In genomic region chr2:36414307-36414706, GRCh38 we compare ENCODE assay signal across 13 cellular contexts.
"Had no signal": no experiment of that assay in that cellular context is flagged by ENCODE, and none has a peak within 500 bp of the region (broad histone marks: within the 10 kb centered on the region; RNA-seq: fewer than 3 reads in every experiment).

No MANE protein-coding gene starts in this region.

- H3K36me3 ChIP-seq: gastroesophageal sphincter, suprapubic skin had no signal

- H3K4me1 Mint-ChIP-seq: activated naive CD4-positive, alpha-beta T cell treated with anti-CD3 and anti-CD28 coated beads, Interleukin-2, amount 50 U/mL, for 24 hours had no signal

- ATAC-seq: gastroesophageal sphincter, left ventricle myocardium superior had no signal

- FAIRE-seq: kidney had no signal

- H3K27ac Mint-ChIP-seq: activated naive CD4-positive, alpha-beta T cell treated with anti-CD3 and anti-CD28 coated beads, Interleukin-2, amount 50 U/mL, for 24 hours; activated T-helper 2 cell treated with anti-CD3 and anti-CD28 coated beads, Interferon-gamma antibody, Interleukin-2, Interleukin-4, amounts not matched to agents 10 μg/mL and 5 μg/mL and 100 μg/mL, durations not matched to agents 14 hours and 24 hours and 36 hours; mesothelial cell of epicardium; T-helper 1 cell treated with Interleukin-12 subunit alpha and Interleukin-12 subunit beta and Interleukin-4 antibody, amounts not matched to agents 30 μg/mL and 1 μg/mL, for 36 hours had no signal

- H3K9me3 ChIP-seq: gastroesophageal sphincter, suprapubic skin had no signal

- H3K4me3 Mint-ChIP-seq: activated naive CD4-positive, alpha-beta T cell treated with anti-CD3 and anti-CD28 coated beads, Interleukin-2, amount 50 U/mL, for 24 hours; mesothelial cell of epicardium; T-helper 1 cell treated with Interleukin-12 subunit alpha and Interleukin-12 subunit beta and Interleukin-4 antibody, amounts not matched to agents 30 μg/mL and 1 μg/mL, for 36 hours had no signal

- H3K4me3 ChIP-seq: gastroesophageal sphincter, suprapubic skin had no signal

- DNase-seq: activated CD4-positive, alpha-beta T cell treated with anti-CD3 and anti-CD28 coated beads, Interleukin-2, amount 50 U/mL, for 1 hour; activated CD4-positive, CD25-positive, alpha-beta regulatory T cell; amniotic stem cell; kidney; left ventricle myocardium superior; stimulated activated CD4-positive, alpha-beta T cell treated with anti-CD3 and anti-CD28 coated beads, Interleukin-2, amount 100 ng/mL, for 24 hours; stimulated activated naive CD4-positive, alpha-beta T cell had no signal

- H3K27ac ChIP-seq: suprapubic skin had no signal

- H3K36me3 Mint-ChIP-seq: activated naive CD4-positive, alpha-beta T cell treated with anti-CD3 and anti-CD28 coated beads, Interleukin-2, amount 50 U/mL, for 24 hours; mesothelial cell of epicardium had no signal

- H3K27me3 ChIP-seq: gastroesophageal sphincter, suprapubic skin had no signal

- H3K9me3 Mint-ChIP-seq: activated naive CD4-positive, alpha-beta T cell treated with anti-CD3 and anti-CD28 coated beads, Interleukin-2, amount 50 U/mL, for 24 hours; activated T-helper 2 cell treated with anti-CD3 and anti-CD28 coated beads, Interferon-gamma antibody, Interleukin-2, Interleukin-4, amounts not matched to agents 10 μg/mL and 5 μg/mL and 100 μg/mL, durations not matched to agents 14 hours and 24 hours and 36 hours; mesothelial cell of epicardium; T-helper 1 cell treated with Interleukin-12 subunit alpha and Interleukin-12 subunit beta and Interleukin-4 antibody, amounts not matched to agents 30 μg/mL and 1 μg/mL, for 36 hours had no signal
